Comparison of ENCODE assay signal across 35 cellular contexts in genomic region chr2:45442026-45442425, GRCh38.
"Had no signal": no experiment of that assay in that cellular context is flagged by ENCODE, and none has a peak within 500 bp of the region (broad histone marks: within the 10 kb centered on the region; RNA-seq: fewer than 3 reads in every experiment).

No MANE protein-coding gene starts in this region.

- H3K4me3 ChIP-seq: cardiac muscle cell, PC-9 had no signal

- DNase-seq: activated CD4-positive, alpha-beta memory T cell treated with anti-CD3 and anti-CD28 coated beads, Interleukin-2, amount 10 ng/mL, durations not matched to agents 7 days and 5 days; activated CD4-positive, alpha-beta T cell treated with anti-CD3 and anti-CD28 coated beads for 1 hour; activated CD4-positive, alpha-beta T cell treated with anti-CD3 and anti-CD28 coated beads for 48 hours; activated CD4-positive, CD25-positive, alpha-beta regulatory T cell; activated CD8-positive, alpha-beta memory T cell treated with anti-CD3 and anti-CD28 coated beads for 24 hours; activated CD8-positive, alpha-beta memory T cell treated with anti-CD3 and anti-CD28 coated beads, Interleukin-2, amount 10 ng/mL, durations not matched to agents 7 days and 5 days; activated CD8-positive, alpha-beta memory T cell treated with anti-CD3 and anti-CD28 coated beads, Interleukin-2, amount 50 U/mL, for 48 hours; activated effector memory CD4-positive, alpha-beta T cell treated with Interleukin-2 at 50 U/mL for 16 hours; activated naive CD4-positive, alpha-beta T cell; activated naive CD4-positive, alpha-beta T cell treated with anti-CD3 and anti-CD28 coated beads, Interleukin-2, amount 50 U/mL, for 16 hours; activated naive CD8-positive, alpha-beta T cell treated with anti-CD3 and anti-CD28 coated beads for 36 hours; activated T-cell treated with anti-CD3 and anti-CD28 coated beads, Interleukin-2, amount 50 U/mL, for 48 hours; amniotic stem cell; aorta; NCI-H1105; NCI-H1417 treated with DMSO at 0.1 percent for 48 hours; NCI-H1694; NCI-H1930; NCI-H2081 treated with DMSO at 0.1 percent for 48 hours; NCI-H226; NCI-H446 treated with DMSO at 0.1 percent for 48 hours; NCI-H524; NCI-H69; NCI-H82; PC-9; SIG-M5; T-cell; T-helper 2 cell; T-helper 9 cell; WERI-Rb-1 had no signal

- H3K36me3 ChIP-seq: cardiac muscle cell, WERI-Rb-1 had no signal

- H3K9me3 Mint-ChIP-seq: central memory CD8-positive, alpha-beta T cell had no signal

- H3K27me3 Mint-ChIP-seq: activated CD4-positive, alpha-beta memory T cell treated with anti-CD3 and anti-CD28 coated beads, Interleukin-2, amount 10 ng/mL, durations not matched to agents 7 days and 5 days; activated CD8-positive, alpha-beta memory T cell treated with anti-CD3 and anti-CD28 coated beads, Interleukin-2, amount 10 ng/mL, durations not matched to agents 7 days and 5 days; activated naive CD8-positive, alpha-beta T cell treated with anti-CD3 and anti-CD28 coated beads for 36 hours; central memory CD8-positive, alpha-beta T cell; T-cell had no signal

- H3K4me2 ChIP-seq: PC-9 had no signal

- H3K27me3 ChIP-seq: cardiac muscle cell had no signal

- H3K27ac Mint-ChIP-seq: activated CD4-positive, alpha-beta memory T cell treated with anti-CD3 and anti-CD28 coated beads, Interleukin-2, amount 10 ng/mL, durations not matched to agents 7 days and 5 days; activated CD8-positive, alpha-beta memory T cell treated with anti-CD3 and anti-CD28 coated beads, Interleukin-2, amount 10 ng/mL, durations not matched to agents 7 days and 5 days; activated naive CD8-positive, alpha-beta T cell treated with anti-CD3 and anti-CD28 coated beads for 36 hours; T-cell had no signal

- H2AFZ ChIP-seq: PC-9 had no signal

- ATAC-seq: activated CD8-positive, alpha-beta memory T cell treated with anti-CD3 and anti-CD28 coated beads, Interleukin-2, amount 10 ng/mL, durations not matched to agents 7 days and 5 days; Right ventricle myocardium inferior; SK-N-SH treated with all-trans-retinoic acid at 6 μM for 48 hours; T-cell had no signal

- H3K4me3 Mint-ChIP-seq: activated CD4-positive, alpha-beta memory T cell treated with anti-CD3 and anti-CD28 coated beads, Interleukin-2, amount 10 ng/mL, durations not matched to agents 7 days and 5 days; activated CD8-positive, alpha-beta memory T cell treated with anti-CD3 and anti-CD28 coated beads, Interleukin-2, amount 10 ng/mL, durations not matched to agents 7 days and 5 days; activated naive CD8-positive, alpha-beta T cell treated with anti-CD3 and anti-CD28 coated beads for 36 hours; central memory CD8-positive, alpha-beta T cell; T-cell had no signal

- H3K27ac ChIP-seq: cardiac muscle cell, PC-9, RWPE1, WERI-Rb-1 had no signal
